Comparison of ENCODE assay signal across 8 cellular contexts in genomic region chr6:32192608-32193039, GRCh38. TPM values are rescaled to one million over a fixed set of nuclear protein-coding genes. Genes with fewer than 3 reads are reported as not detected.
DNase-seq lines count a peak whose midpoint lies in the region; ATAC-seq, FAIRE-seq and TF ChIP-seq lines count a peak whose summit lies in the region.

GPSM3 (minus strand) TSS chr6:32192643; CDS start chr6:32192513, 130 bp downstream.

- peak within 1 kb of the TSS; percentile 99 for H3K27ac Mint-ChIP-seq in stimulated activated effector memory CD8-positive, alpha-beta T cell treated with anti-CD3 and anti-CD28 coated beads, Interleukin-12 subunit alpha, Interleukin-12 subunit beta, amount 100 ng/mL, for 72 hours

- DNase-seq in GM20000 (ENCODE audit: low spot score) (peak; percentile 44), SIG-M5 (lab: John Stamatoyannopoulos, UW) (peak; percentile 8), amniotic epithelial cell (ENCODE audit: low read depth) (peak; percentile 44), keratinocyte (ENCODE audit: low read depth, low spot score) (no peak), occipital lobe (lab: John Stamatoyannopoulos, UW) (no peak), SK-N-DZ (ENCODE audit: low spot score) (no peak), amniotic stem cell (lab: John Stamatoyannopoulos, UW) (no peak)
- no peak for DNase-seq in stimulated activated effector memory CD8-positive, alpha-beta T cell treated with anti-CD3 and anti-CD28 coated beads, Interleukin-12 subunit alpha, Interleukin-12 subunit beta, amount 100 ng/mL, for 72 hours (ENCODE audit: low spot score in 2 of 2)

- peak within 1 kb of the TSS in 1 of 3 experiments; percentile 34 for H3K4me3 ChIP-seq in keratinocyte (ENCODE audit: control insufficient read depth in 2 of 3, extremely low read depth in 1 of 3, insufficient read depth in 2 of 3, low read depth in 1 of 3, low read length in 3 of 3)

- FAIRE-seq in keratinocyte (lab: Jason Lieb, UNC): no peak

- H3K9me3 Mint-ChIP-seq in stimulated activated effector memory CD8-positive, alpha-beta T cell treated with anti-CD3 and anti-CD28 coated beads, Interleukin-12 subunit alpha, Interleukin-12 subunit beta, amount 100 ng/mL, for 72 hours: no peaks in the 10 kb centered on the region

- peak within 1 kb of the TSS; percentile 71 for H3K4me2 ChIP-seq in keratinocyte (ENCODE audit: control insufficient read depth, extremely low read depth, insufficient read depth, low read depth, low read length)

- peaks cover 33% of the 10 kb centered on the region for H3K4me1 ChIP-seq in keratinocyte (ENCODE audit: control insufficient read depth, extremely low read depth, insufficient read depth, low read length)

- peak within 1 kb of the TSS; percentile 33 for H3K9ac ChIP-seq in keratinocyte (ENCODE audit: control insufficient read depth, extremely low read depth, insufficient read depth, low read length)

- peaks cover 12% of the 10 kb centered on the region for H3K79me2 ChIP-seq in keratinocyte (ENCODE audit: control insufficient read depth, insufficient read depth, low read length)

- peak within 1 kb of the TSS; percentile 83 for H2AFZ ChIP-seq in keratinocyte (ENCODE audit: control insufficient read depth, low read length)

- peak within 1 kb of the TSS; percentile 99 for H3K4me3 Mint-ChIP-seq in stimulated activated effector memory CD8-positive, alpha-beta T cell treated with anti-CD3 and anti-CD28 coated beads, Interleukin-12 subunit alpha, Interleukin-12 subunit beta, amount 100 ng/mL, for 72 hours

- H3K36me3 ChIP-seq in keratinocyte (ENCODE audit: control insufficient read depth in 2 of 2, extremely low read depth in 1 of 2, insufficient read depth in 2 of 2, low read length in 2 of 2): no peaks in the 10 kb centered on the region

- H3K9me1 ChIP-seq in keratinocyte (ENCODE audit: control insufficient read depth, extremely low read depth, insufficient read depth, low read length): no peaks in the 10 kb centered on the region

- H3K27ac ChIP-seq in keratinocyte (ENCODE audit: control insufficient read depth, insufficient read depth, low read length): peak within 1 kb of the TSS; percentile 49

- no peaks in the 10 kb centered on the region for H3K9me3 ChIP-seq in keratinocyte (ENCODE audit: control insufficient read depth, low read depth, low read length)

- no peaks in the 10 kb centered on the region for H3K27me3 ChIP-seq in keratinocyte (ENCODE audit: control insufficient read depth, extremely low read depth, insufficient read depth, low read length)

- H3K4me1 Mint-ChIP-seq in stimulated activated effector memory CD8-positive, alpha-beta T cell treated with anti-CD3 and anti-CD28 coated beads, Interleukin-12 subunit alpha, Interleukin-12 subunit beta, amount 100 ng/mL, for 72 hours: peaks cover 80% of the 10 kb centered on the region

- no peak for TF ChIP-seq CTCF in GM20000 (IDR thresholded peaks at IDR 0.05; ENCODE audit: extremely low read depth, missing control alignments)
- TF ChIP-seq CTCF in keratinocyte (optimal IDR thresholded peaks at IDR 0.05 in 1 of 3, IDR thresholded peaks at IDR 0.05 in 1 of 3, conservative IDR thresholded peaks at IDR 0.05 in 1 of 3; ENCODE audit: extremely low read depth in 1 of 3, insufficient read depth in 2 of 3, low read length in 3 of 3): no peak

- no peak for ATAC-seq in stimulated activated effector memory CD8-positive, alpha-beta T cell treated with anti-CD3 and anti-CD28 coated beads, Interleukin-12 subunit alpha, Interleukin-12 subunit beta, amount 100 ng/mL, for 72 hours

- H3K36me3 Mint-ChIP-seq in stimulated activated effector memory CD8-positive, alpha-beta T cell treated with anti-CD3 and anti-CD28 coated beads, Interleukin-12 subunit alpha, Interleukin-12 subunit beta, amount 100 ng/mL, for 72 hours: peaks cover 66% of the 10 kb centered on the region

- H4K20me1 ChIP-seq in keratinocyte (ENCODE audit: control insufficient read depth, extremely low read depth, insufficient read depth, low read length): no peaks in the 10 kb centered on the region

- dilution Hi-C loops in keratinocyte (cut with MboI; ENCODE audit: extremely low pct_ligation_motif_present, low sequenced_read_pairs): no loop called here

RNA-seq across cellular contexts. Expression of gene GPSM3, which starts in this region (rescaled TPM):
- 2.8 to 6.5 TPM (median 3.6 TPM) in 3 replicates for polyA plus RNA-seq in keratinocyte
- not detected for polyA plus RNA-seq in keratinocyte (2011; ENCODE audit: low read depth)
- 2.3 and 4.1 TPM in 2 replicates for polyA plus RNA-seq in keratinocyte (2011; cell fraction: cytosol; rRNA removed)
- 1.7 and 2.1 TPM in 2 replicates for polyA plus RNA-seq in keratinocyte (2011; cell fraction: nucleus; rRNA removed)
- 0.39 and 7.2 TPM in 2 replicates for polyA plus RNA-seq in keratinocyte (2012; ENCODE audit: low replicate concordance)
- 1.6 to 9.5 TPM (median 3.2 TPM) in 3 replicates for polyA minus RNA-seq in keratinocyte
- polyA minus RNA-seq in keratinocyte (2011; cell fraction: cytosol; rRNA and poly(A)+ RNA removed): 2.9 TPM
- polyA minus RNA-seq in keratinocyte (2011; cell fraction: nucleus; rRNA and poly(A)+ RNA removed): 0.42 TPM in 1 of 2 replicates, not detected in the other
- 0.78 TPM for total RNA-seq in occipital lobe
- polyA plus RNA-seq in SK-N-DZ (2014; cell fraction: cytosol; rRNA removed): 1.3 and 2.4 TPM in 2 replicates
- 0.44 and 2.2 TPM in 2 replicates for polyA plus RNA-seq in SK-N-DZ (2014; cell fraction: nucleus; rRNA removed)

Comparison
In these comparisons a context has a peak if more than half of its experiments do, and no peak if none do; other contexts are left out.
1. DNase-seq: peak in GM20000 (single experiment), SIG-M5 (single experiment) and amniotic epithelial cell (single experiment); none in keratinocyte (single experiment), stimulated activated effector memory CD8-positive, alpha-beta T cell treated with anti-CD3 and anti-CD28 coated beads, Interleukin-12 subunit alpha, Interleukin-12 subunit beta, amount 100 ng/mL, for 72 hours (0 of 2), occipital lobe (single experiment), SK-N-DZ (single experiment) and amniotic stem cell (single experiment).